Comparison of ENCODE assay signal across 9 cellular contexts in genomic region chr1:148458901-148459581, GRCh38. TPM values are rescaled to one million over a fixed set of nuclear protein-coding genes. Genes with fewer than 3 reads are reported as not detected.
DNase-seq lines count a peak whose midpoint lies in the region; ATAC-seq, FAIRE-seq and TF ChIP-seq lines count a peak whose summit lies in the region.
"Not testable (repeated sequence)": the region's sequence is repeated elsewhere in the genome, so short reads cannot be mapped to it uniquely, and the experiment has no call there.
"Had no signal": no experiment of that assay in that cellular context is flagged by ENCODE, and none has a peak within 500 bp of the region (broad histone marks: within the 10 kb centered on the region; RNA-seq: fewer than 3 reads in every experiment).

No MANE protein-coding gene starts in this region.

- POLR2A ChIA-PET in activated CD4-positive, alpha-beta T cell treated with anti-CD3 and anti-CD28 coated beads for 36 hours (lab: Charles Lee): interaction anchor here (0.6 kb wide), 1 partner anchor 64 kb away, joined by 3 read pairs; no protein-coding TSS in a partner anchor

- not testable (repeated sequence) for H3K27me3 Mint-ChIP-seq in activated CD4-positive, alpha-beta T cell treated with anti-CD3 and anti-CD28 coated beads for 36 hours; activated naive CD8-positive, alpha-beta T cell treated with anti-CD3 and anti-CD28 coated beads, Interleukin-2, amount 50 U/mL, for 24 hours; memory B cell

- H3K4me1 Mint-ChIP-seq in activated CD4-positive, alpha-beta T cell treated with anti-CD3 and anti-CD28 coated beads for 36 hours; activated naive CD8-positive, alpha-beta T cell treated with anti-CD3 and anti-CD28 coated beads, Interleukin-2, amount 50 U/mL, for 24 hours; memory B cell: not testable (repeated sequence)

- FAIRE-seq in small intestine (lab: Jason Lieb, UNC): not testable (repeated sequence)

- DNase-seq in G401 (ENCODE audit: low spot score) (peak; percentile 17), NB4 (ENCODE audit: low read depth) (peak; percentile 64), fibroblast of the aortic adventitia (ENCODE audit: low read depth) (peak; percentile 8), memory B cell (ENCODE audit: low spot score in 2 of 2) (peak; percentile 44 to 61), small intestine (peak; percentile 11), transverse colon (peak; percentile 60)
- DNase-seq in activated CD4-positive, alpha-beta T cell treated with anti-CD3 and anti-CD28 coated beads for 36 hours: peak; percentile 69
- DNase-seq in activated naive CD8-positive, alpha-beta T cell treated with anti-CD3 and anti-CD28 coated beads, Interleukin-2, amount 50 U/mL, for 24 hours: peak; percentile 52

- not testable (repeated sequence) for H3K4me1 ChIP-seq in small intestine (ENCODE audit: control insufficient read depth in 2 of 2, insufficient read depth in 1 of 2, low read depth in 1 of 2, low read length in 1 of 2); transverse colon

- peak overlapping the region; percentile 72 for H3K27ac Mint-ChIP-seq in activated CD4-positive, alpha-beta T cell treated with anti-CD3 and anti-CD28 coated beads for 36 hours
- H3K27ac Mint-ChIP-seq in activated naive CD8-positive, alpha-beta T cell treated with anti-CD3 and anti-CD28 coated beads, Interleukin-2, amount 50 U/mL, for 24 hours: peak overlapping the region; percentile 52
- peak overlapping the region; percentile 98 for H3K27ac Mint-ChIP-seq in memory B cell

- H3K9me3 Mint-ChIP-seq in activated CD4-positive, alpha-beta T cell treated with anti-CD3 and anti-CD28 coated beads for 36 hours (ENCODE audit: low read depth); activated naive CD8-positive, alpha-beta T cell treated with anti-CD3 and anti-CD28 coated beads, Interleukin-2, amount 50 U/mL, for 24 hours; memory B cell: not testable (repeated sequence)

- peak overlapping the region; percentile 77 for H3K4me3 Mint-ChIP-seq in activated CD4-positive, alpha-beta T cell treated with anti-CD3 and anti-CD28 coated beads for 36 hours
- H3K4me3 Mint-ChIP-seq in activated naive CD8-positive, alpha-beta T cell treated with anti-CD3 and anti-CD28 coated beads, Interleukin-2, amount 50 U/mL, for 24 hours: peak overlapping the region; percentile 71
- H3K4me3 Mint-ChIP-seq in memory B cell: peak overlapping the region; percentile 80

- WGBS in small intestine, 3 donors: 0% methylated on average over 26 to 59 of the region's 63 CpGs
- WGBS in transverse colon (ENCODE audit: low coverage in 1 of 2), 2 donors: 0% methylated on average over 13 of the region's 63 CpGs; no CpG with 5 or more reads in 1 of the 2 donors

- in situ Hi-C loops in G401 (cut with HindIII; ENCODE audit: low sequenced_read_pairs); transverse colon (cut with MboI; ENCODE audit: low pct_ligation_motif_present in 1 of 4, low pct_unique_long_range_greater_than_20kb in 1 of 4, low sequenced_read_pairs in 3 of 4): not testable (repeated sequence)

- not testable (repeated sequence) for ATAC-seq in activated CD4-positive, alpha-beta T cell treated with anti-CD3 and anti-CD28 coated beads for 36 hours; activated naive CD8-positive, alpha-beta T cell treated with anti-CD3 and anti-CD28 coated beads, Interleukin-2, amount 50 U/mL, for 24 hours; memory B cell (ENCODE audit: low read depth)

- not testable (repeated sequence) for H3K27me3 ChIP-seq in small intestine (ENCODE audit: control insufficient read depth in 2 of 2, insufficient read depth in 2 of 2, low read length in 2 of 2); transverse colon

- not testable (repeated sequence) for TF ChIP-seq EP300 in transverse colon (IDR thresholded peaks at IDR 0.05; ENCODE audit: low read depth)

- not testable (repeated sequence) for TF ChIP-seq CTCF in NB4 (IDR thresholded peaks at IDR 0.05; ENCODE audit: low read depth, low read length); fibroblast of the aortic adventitia (IDR thresholded peaks at IDR 0.05; ENCODE audit: insufficient read depth, low read length); transverse colon (IDR thresholded peaks at IDR 0.05)

- H3K9me3 ChIP-seq in small intestine (ENCODE audit: control insufficient read depth, low read depth); transverse colon: not testable (repeated sequence)

- not testable (repeated sequence) for H3K36me3 ChIP-seq in small intestine (ENCODE audit: control insufficient read depth in 2 of 2, insufficient read depth in 2 of 2, low read length in 2 of 2); transverse colon

- H3K4me3 ChIP-seq in NB4 (ENCODE audit: low read depth, low read length) (peak overlapping the region; percentile 57), fibroblast of the aortic adventitia (ENCODE audit: low read depth, low read length) (peak overlapping the region; percentile 70), small intestine (ENCODE audit: low read depth in 1 of 2, low read length in 2 of 2) (peak overlapping the region; percentile 46), transverse colon (peak overlapping the region; percentile 45 to 76 (median 62))

- not testable (repeated sequence) for TF ChIP-seq POLR2A in NB4 (IDR thresholded peaks at IDR 0.05; ENCODE audit: extremely low read depth, insufficient read length); transverse colon (IDR thresholded peaks at IDR 0.05)

- H3K36me3 Mint-ChIP-seq in activated CD4-positive, alpha-beta T cell treated with anti-CD3 and anti-CD28 coated beads for 36 hours (ENCODE audit: low read depth); activated naive CD8-positive, alpha-beta T cell treated with anti-CD3 and anti-CD28 coated beads, Interleukin-2, amount 50 U/mL, for 24 hours (ENCODE audit: low read depth); memory B cell: not testable (repeated sequence)

- peak overlapping the region; percentile 74 to 82 for H3K27ac ChIP-seq in small intestine (ENCODE audit: low read depth in 1 of 2, low read length in 1 of 2)
- H3K27ac ChIP-seq in transverse colon: peak overlapping the region; percentile 88 to 93 (median 91)

- intact Hi-C loops in activated CD4-positive, alpha-beta T cell treated with anti-CD3 and anti-CD28 coated beads for 36 hours (cut with DNase I, micrococcal nuclease); transverse colon (cut with DNase I; ENCODE audit: low total_unique reads): not testable (repeated sequence)

- CTCF ChIA-PET in activated CD4-positive, alpha-beta T cell treated with anti-CD3 and anti-CD28 coated beads for 36 hours (lab: Charles Lee): not testable (repeated sequence)

RNA-seq across cellular contexts. Expression of gene PPIAL4G, which starts 24.1 kb away (rescaled TPM):
- total RNA-seq in G401 (2014; rRNA removed; shearing (Covaris generic)): not detected in 2 replicates
- under 1 TPM; 0.05 to 0.07 TPM for total RNA-seq in activated CD4-positive, alpha-beta T cell treated with anti-CD3 and anti-CD28 coated beads for 36 hours
- total RNA-seq in fibroblast of the aortic adventitia (ENCODE audit: low replicate concordance): not detected in 2 replicates
- under 1 TPM in 1 of 3 donors, not detected in 2; 0.01 TPM for polyA plus RNA-seq in small intestine
- under 1 TPM in 1 of 4 donors, not detected in 3; 0.16 TPM for total RNA-seq in transverse colon
- total RNA-seq: lung microvascular endothelial cell had no signal

Comparison
In these comparisons a context has a peak if more than half of its experiments do, and no peak if none do; other contexts are left out.
1. DNase-seq: peak in every context shown above with its lines; median percentile 69 in activated CD4-positive, alpha-beta T cell treated with anti-CD3 and anti-CD28 coated beads for 36 hours; 64 in NB4; 60 in transverse colon; 52 in memory B cell; 52 in activated naive CD8-positive, alpha-beta T cell treated with anti-CD3 and anti-CD28 coated beads, Interleukin-2, amount 50 U/mL, for 24 hours; 17 in G401; 11 in small intestine; 8 in fibroblast of the aortic adventitia.